13 cellular contexts compared by ENCODE assay signal in the genomic region with DNA sequence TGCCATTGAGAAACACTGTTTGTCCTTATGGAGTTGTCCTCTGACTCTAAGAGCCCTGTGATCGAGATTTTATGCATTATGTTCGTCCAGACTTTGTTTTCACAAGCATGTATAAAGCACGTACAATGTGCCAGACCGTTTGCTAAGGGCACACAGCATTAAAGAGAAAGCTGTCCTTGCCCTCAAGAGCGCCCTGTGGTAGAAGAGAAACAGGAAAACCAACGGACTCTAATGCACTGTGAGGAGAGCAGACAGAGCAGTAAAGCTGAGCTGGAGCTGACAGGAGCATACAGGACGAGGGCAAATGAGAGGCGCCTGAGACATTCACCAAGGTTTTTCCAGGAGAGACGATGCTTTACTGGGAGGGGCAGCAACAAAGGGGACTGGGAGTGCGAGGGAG.
A peak's percentile ranks its signal among the peaks of the same experiment; 100 is the strongest.
DNase-seq lines count a peak whose midpoint lies in the region; ATAC-seq and TF ChIP-seq lines count a peak whose summit lies in the region.
"Had no signal": no experiment of that assay in that cellular context is flagged by ENCODE, and none has a peak within 500 bp of the region (broad histone marks: within the 10 kb centered on the region; RNA-seq: fewer than 3 reads in every experiment).

No MANE protein-coding gene starts in this region.

- no peaks in the 10 kb centered on the region for H3K36me3 ChIP-seq in esophagus squamous epithelium
- H3K36me3 ChIP-seq in stomach smooth muscle (ENCODE audit: control insufficient read depth in 2 of 2, insufficient read depth in 2 of 2, low read length in 2 of 2) = peaks cover 0 to 4% of the 10 kb centered on the region in 2 donors

- no peak overlapping the region for H3K27ac Mint-ChIP-seq in activated CD4-positive, alpha-beta T cell treated with anti-CD3 and anti-CD28 coated beads, Interleukin-2, amount 10 ng/mL, durations not matched to agents 7 days and 5 days
- H3K27ac Mint-ChIP-seq: endodermal cell had no signal

- H3K9me3 ChIP-seq in esophagus squamous epithelium (no peaks in the 10 kb centered on the region), stomach smooth muscle (ENCODE audit: control insufficient read depth in 2 of 2, low read length in 2 of 2) (no peaks in the 10 kb centered on the region)

- H3K27ac ChIP-seq in esophagus squamous epithelium (peak overlapping the region in 3 of 4 donors; percentile 55 to 89 (median 67)), stomach smooth muscle (ENCODE audit: low read length) (peak overlapping the region; percentile 42)

- no peak for DNase-seq in activated CD4-positive, alpha-beta T cell treated with anti-CD3 and anti-CD28 coated beads, Interleukin-2, amount 10 ng/mL, durations not matched to agents 7 days and 5 days
- no peak for DNase-seq in activated CD4-positive, alpha-beta T cell treated with anti-CD3 and anti-CD28 coated beads for 4 hours
- DNase-seq in esophagus squamous epithelium (lab: John Stamatoyannopoulos, UW) (no peak), glomerular visceral epithelial cell (ENCODE audit: extremely low spot score) (no peak), NCI-H187 treated with DMSO at 0.1 percent for 48 hours (lab: John Stamatoyannopoulos, UW) (no peak)
- no peak for DNase-seq in activated naive CD4-positive, alpha-beta T cell (lab: John Stamatoyannopoulos, UW)
- DNase-seq: endodermal cell; GDM1; NCI-H345; SIG-M5; stimulated activated CD4-positive, alpha-beta T cell treated with anti-CD3 and anti-CD28 coated beads, Interleukin-1b, Interleukin-23, amount 100 ng/mL, for 48 hours had no signal

- peak overlapping the region in 1 of 2 donors; percentile 43 for H3K9ac ChIP-seq in stomach smooth muscle (ENCODE audit: low read length in 2 of 2)

- POLR2A ChIA-PET in activated CD4-positive, alpha-beta T cell treated with anti-CD3 and anti-CD28 coated beads, Interleukin-2, amount 10 ng/mL, durations not matched to agents 7 days and 5 days (lab: Charles Lee) = no interaction called here

- H3K27me3 ChIP-seq in esophagus squamous epithelium = no peaks in the 10 kb centered on the region
- no peaks in the 10 kb centered on the region for H3K27me3 ChIP-seq in stomach smooth muscle (ENCODE audit: control insufficient read depth in 1 of 2, insufficient read depth in 2 of 2, low read length in 2 of 2)

- H3K4me1 Mint-ChIP-seq in activated CD4-positive, alpha-beta T cell treated with anti-CD3 and anti-CD28 coated beads, Interleukin-2, amount 10 ng/mL, durations not matched to agents 7 days and 5 days = peaks cover 5% of the 10 kb centered on the region

- 53 to 63% methylated on average over 9 to 10 of the region's 10 CpGs for WGBS in esophagus squamous epithelium, 2 donors

- H3K4me3 Mint-ChIP-seq in activated CD4-positive, alpha-beta T cell treated with anti-CD3 and anti-CD28 coated beads, Interleukin-2, amount 10 ng/mL, durations not matched to agents 7 days and 5 days = peak overlapping the region; percentile 46
- H3K4me3 Mint-ChIP-seq: endodermal cell had no signal

- CTCF ChIA-PET in activated CD4-positive, alpha-beta T cell treated with anti-CD3 and anti-CD28 coated beads, Interleukin-2, amount 10 ng/mL, durations not matched to agents 7 days and 5 days (lab: Charles Lee) = no interaction called here

- TF ChIP-seq CTCF in esophagus squamous epithelium (IDR thresholded peaks at IDR 0.05) = no peak

- peaks cover 21% of the 10 kb centered on the region for H3K27me3 Mint-ChIP-seq in activated CD4-positive, alpha-beta T cell treated with anti-CD3 and anti-CD28 coated beads, Interleukin-2, amount 10 ng/mL, durations not matched to agents 7 days and 5 days

- ATAC-seq in HG03097 (IDR thresholded peaks at IDR 0.05; ENCODE audit: low FRiP score, unreplicated experiment) = peak; percentile 77

- intact Hi-C loops in esophagus squamous epithelium (cut with DNase I) = no loop called here

- no peaks in the 10 kb centered on the region for H3K36me3 Mint-ChIP-seq in activated CD4-positive, alpha-beta T cell treated with anti-CD3 and anti-CD28 coated beads, Interleukin-2, amount 10 ng/mL, durations not matched to agents 7 days and 5 days (ENCODE audit: low read depth)

- no peak for TF ChIP-seq POLR2A in esophagus squamous epithelium (IDR thresholded peaks at IDR 0.05)

- H3K9me3 Mint-ChIP-seq in activated CD4-positive, alpha-beta T cell treated with anti-CD3 and anti-CD28 coated beads, Interleukin-2, amount 10 ng/mL, durations not matched to agents 7 days and 5 days = no peaks in the 10 kb centered on the region

- H3K4me3 ChIP-seq in esophagus squamous epithelium (peak overlapping the region in 1 of 4 donors; percentile 13), stomach smooth muscle (ENCODE audit: low read length in 2 of 2) (peak overlapping the region; percentile 47 to 52)

- H3K4me1 ChIP-seq in esophagus squamous epithelium = peaks cover 0 to 32% (median 5%) of the 10 kb centered on the region in 3 donors
- peaks cover 13% of the 10 kb centered on the region for H3K4me1 ChIP-seq in stomach smooth muscle (ENCODE audit: control insufficient read depth, insufficient read depth, low read length)
